In the genomic region with DNA sequence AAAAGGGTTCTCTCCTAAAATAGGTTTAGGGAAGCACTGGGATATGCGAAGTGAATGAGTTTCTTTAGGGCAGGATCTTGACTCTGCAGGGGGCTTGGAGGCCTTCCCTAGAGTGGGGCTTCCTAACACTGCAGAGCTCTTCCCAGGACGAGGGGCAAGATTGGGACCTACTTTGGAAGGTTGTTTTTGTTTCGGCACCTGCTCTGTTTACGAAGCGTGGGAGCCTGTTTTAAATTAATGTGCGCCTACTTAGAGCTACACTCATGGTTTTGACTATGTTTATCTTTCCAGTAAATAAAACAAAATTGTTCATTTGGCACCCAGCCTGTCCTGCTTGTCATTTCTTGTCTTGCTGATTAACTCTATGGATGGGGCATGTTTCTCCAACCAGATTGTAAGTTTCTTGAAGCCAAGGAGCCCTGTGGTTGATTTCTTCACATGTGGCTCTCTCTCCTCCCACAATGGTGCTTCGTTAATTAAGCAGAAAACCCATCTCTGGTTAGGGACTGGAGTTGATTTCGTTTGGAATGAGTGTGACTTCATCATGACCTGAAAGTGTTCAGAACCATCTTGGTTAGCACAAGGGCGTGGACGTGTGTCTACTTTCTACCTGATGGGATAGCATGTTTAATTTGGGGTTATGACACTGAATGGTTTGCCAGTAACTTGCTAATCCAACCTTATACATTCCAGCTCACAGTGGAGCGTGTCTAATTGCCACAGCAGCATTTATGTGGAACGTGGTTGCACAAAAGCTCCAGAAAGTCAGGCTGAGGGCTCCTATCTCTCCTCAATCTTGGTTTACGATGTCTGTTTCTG, we compare ENCODE assay signal across 12 cellular contexts.
A peak's percentile ranks its signal among the peaks of the same experiment; 100 is the strongest.
DNase-seq lines count a peak whose midpoint lies in the region; ATAC-seq and TF ChIP-seq lines count a peak whose summit lies in the region.
"Had no signal": no experiment of that assay in that cellular context is flagged by ENCODE, and none has a peak within 500 bp of the region (broad histone marks: within the 10 kb centered on the region; RNA-seq: fewer than 3 reads in every experiment).

No MANE protein-coding gene starts in this region.

- peaks cover 72% of the 10 kb centered on the region for H3K4me1 Mint-ChIP-seq in endodermal cell
- H3K4me1 Mint-ChIP-seq in nephron progenitor cell = peaks cover 67% of the 10 kb centered on the region

- H3K27ac ChIP-seq in A673 (ENCODE audit: low read depth, low read length, poor library complexity, severe bottlenecking) (no peak overlapping the region), endodermal cell (ENCODE audit: low read depth, low read length) (no peak overlapping the region), gastrocnemius medialis (peak overlapping the region in 2 of 4 donors; percentile 0 to 9)

- intact Hi-C loops in A673 (cut with micrococcal nuclease; ENCODE audit: unreplicated experiment) (no loop called here), gastrocnemius medialis (cut with DNase I; ENCODE audit: low total_unique reads) (no loop called here)

- peaks cover 47% of the 10 kb centered on the region for H3K36me3 Mint-ChIP-seq in endodermal cell (ENCODE audit: low read depth)
- peaks cover 50% of the 10 kb centered on the region for H3K36me3 Mint-ChIP-seq in nephron progenitor cell (ENCODE audit: low read depth)
- H3K36me3 Mint-ChIP-seq: stimulated activated naive B cell treated with anti-CD40 and anti-IgM and Interleukin-4, amounts not matched to agents 10 μg/mL and 1 μg/mL and 100 μg/mL, for 72 hours had no signal

- H3K9me3 Mint-ChIP-seq in endodermal cell (no peaks in the 10 kb centered on the region), nephron progenitor cell (no peaks in the 10 kb centered on the region)
- H3K9me3 Mint-ChIP-seq: neural crest cell; stimulated activated naive B cell treated with anti-CD40 and anti-IgM and Interleukin-4, amounts not matched to agents 10 μg/mL and 1 μg/mL and 100 μg/mL, for 72 hours had no signal

- CTCF ChIA-PET in A673 (lab: Charles Lee) = no interaction called here

- H3K4me3 ChIP-seq in A673 (ENCODE audit: low read depth, low read length, poor library complexity, severe bottlenecking) (no peak overlapping the region), endodermal cell (ENCODE audit: low read length) (no peak overlapping the region), gastrocnemius medialis (no peak overlapping the region)

- no peaks in the 10 kb centered on the region for H3K9me3 ChIP-seq in A673 (ENCODE audit: low read depth, low read length, poor library complexity, severe bottlenecking)
- H3K9me3 ChIP-seq in endodermal cell (ENCODE audit: control insufficient read depth, low read length) = no peaks in the 10 kb centered on the region
- no peaks in the 10 kb centered on the region for H3K9me3 ChIP-seq in gastrocnemius medialis

- H3K4me1 ChIP-seq in A673 (ENCODE audit: insufficient read depth, low read length, poor library complexity, severe bottlenecking) (peaks cover 24% of the 10 kb centered on the region), endodermal cell (ENCODE audit: control insufficient read depth, insufficient read depth, low read length) (peaks cover 6% of the 10 kb centered on the region), gastrocnemius medialis (peaks cover 15 to 18% of the 10 kb centered on the region in 2 donors)

- TF ChIP-seq POLR2A in gastrocnemius medialis (IDR thresholded peaks at IDR 0.05) = no peak

- H3K27me3 Mint-ChIP-seq in endodermal cell (ENCODE audit: insufficient read depth) (no peaks in the 10 kb centered on the region), nephron progenitor cell (ENCODE audit: low read depth, poor library complexity) (peaks cover 6% of the 10 kb centered on the region)

- H3K36me3 ChIP-seq in A673 (ENCODE audit: insufficient read depth, low read length, poor library complexity, severe bottlenecking) (no peaks in the 10 kb centered on the region), endodermal cell (ENCODE audit: control insufficient read depth, insufficient read depth, low read length) (peaks cover 54% of the 10 kb centered on the region), gastrocnemius medialis (no peaks in the 10 kb centered on the region)

- in situ Hi-C loops in gastrocnemius medialis (cut with MboI; ENCODE audit: low sequenced_read_pairs in 4 of 4) = no loop called here

- WGBS in endodermal cell (ENCODE audit: insufficient coverage in 1 of 2, insufficient read length in 1 of 2), 2 experiments = 87 to 88% methylated on average over 9 to 13 of the region's 13 CpGs

- H3K27ac Mint-ChIP-seq in endodermal cell = peak overlapping the region; percentile 81
- peak overlapping the region; percentile 52 for H3K27ac Mint-ChIP-seq in nephron progenitor cell
- H3K27ac Mint-ChIP-seq: stimulated activated naive B cell treated with anti-CD40 and anti-IgM and Interleukin-4, amounts not matched to agents 10 μg/mL and 1 μg/mL and 100 μg/mL, for 72 hours; T-helper 17 cell had no signal

- DNase-seq in A673 (ENCODE audit: low spot score) (peak; percentile 42), NCI-H1105 treated with DMSO at 0.1 percent for 48 hours (lab: John Stamatoyannopoulos, UW) (peak; percentile 57), endodermal cell (no peak), nephron progenitor cell (no peak), gastrocnemius medialis (no peak)
- no peak for DNase-seq in activated effector memory CD4-positive, alpha-beta T cell treated with anti-CD3 and anti-CD28 coated beads, Interleukin-2, amount 50 U/mL, for 16 hours
- DNase-seq: MV-4-11; stimulated activated naive B cell treated with anti-CD40 and anti-IgM and Interleukin-4, amounts not matched to agents 10 μg/mL and 1 μg/mL and 100 μg/mL, for 72 hours; T-helper 17 cell had no signal

- no TSS peak for BruUV-seq in A673 (replicated peaks; lab: Mats Ljungman, UMichigan)

- TF ChIP-seq CTCF in A673 (conservative IDR thresholded peaks at IDR 0.05; ENCODE audit: low read depth, low read length) = no peak
- TF ChIP-seq CTCF in endodermal cell (conservative IDR thresholded peaks at IDR 0.05) = no peak
- no peak for TF ChIP-seq CTCF in nephron progenitor cell (IDR thresholded peaks at IDR 0.05)
- TF ChIP-seq CTCF in gastrocnemius medialis (IDR thresholded peaks at IDR 0.05 in 4 of 5, conservative IDR thresholded peaks at IDR 0.05 in 1 of 5) = no peak

- no peak overlapping the region for H3K9ac ChIP-seq in endodermal cell (ENCODE audit: extremely low read depth, low read length, poor library complexity, severe bottlenecking)

- H3K27me3 ChIP-seq in A673 (replicated peaks; ENCODE audit: insufficient read depth, low read depth, low read length, poor library complexity) (no peaks in the 10 kb centered on the region), endodermal cell (ENCODE audit: control insufficient read depth, insufficient read depth, low read length, poor library complexity, severe bottlenecking) (no peaks in the 10 kb centered on the region), gastrocnemius medialis (no peaks in the 10 kb centered on the region)

- ATAC-seq in GM19395 (IDR thresholded peaks at IDR 0.05; ENCODE audit: unreplicated experiment) (no peak), GM21515 (IDR thresholded peaks at IDR 0.05; ENCODE audit: unreplicated experiment) (no peak), gastrocnemius medialis (no peak)
- ATAC-seq: stimulated activated naive B cell treated with anti-CD40 and anti-IgM and Interleukin-4, amounts not matched to agents 10 μg/mL and 1 μg/mL and 100 μg/mL, for 72 hours; T-helper 17 cell had no signal

- POLR2A ChIA-PET in A673 (lab: Charles Lee; ENCODE audit: low non-redundant PET) = no interaction called here

- H3K4me3 Mint-ChIP-seq in endodermal cell (no peak overlapping the region), nephron progenitor cell (no peak overlapping the region)
- H3K4me3 Mint-ChIP-seq: neural crest cell; stimulated activated naive B cell treated with anti-CD40 and anti-IgM and Interleukin-4, amounts not matched to agents 10 μg/mL and 1 μg/mL and 100 μg/mL, for 72 hours; T-helper 17 cell had no signal

Comparison
In these comparisons a context has a peak if more than half of its experiments do, and no peak if none do; other contexts are left out.
1. DNase-seq: peak in A673 (single experiment) and NCI-H1105 treated with DMSO at 0.1 percent for 48 hours (single experiment); none in endodermal cell (single experiment), nephron progenitor cell (single experiment), activated effector memory CD4-positive, alpha-beta T cell treated with anti-CD3 and anti-CD28 coated beads, Interleukin-2, amount 50 U/mL, for 16 hours (single experiment) and gastrocnemius medialis (0 of 2).